In genomic region chr2:96091711-96092579, GRCh38 we compare ENCODE assay signal across 11 cellular contexts. TPM values are rescaled to one million over a fixed set of nuclear protein-coding genes. Genes with fewer than 3 reads are reported as not detected.
DNase-seq lines count a peak whose midpoint lies in the region; ATAC-seq and TF ChIP-seq lines count a peak whose summit lies in the region.
"Had no signal": no experiment of that assay in that cellular context is flagged by ENCODE, and none has a peak within 500 bp of the region (broad histone marks: within the 10 kb centered on the region; RNA-seq: fewer than 3 reads in every experiment).

No MANE protein-coding gene starts in this region.

- no peak overlapping the region for H3K4me3 Mint-ChIP-seq in stimulated activated naive B cell treated with anti-CD40 and anti-IgM and Interleukin-4, amounts not matched to agents 10 μg/mL and 1 μg/mL and 100 μg/mL, for 72 hours

- H3K4me1 ChIP-seq in SJCRH30: no peaks in the 10 kb centered on the region
- H3K4me1 ChIP-seq in aorta (ENCODE audit: control insufficient read depth in 1 of 2, insufficient read depth in 2 of 2, low read length in 2 of 2): no peaks in the 10 kb centered on the region

- no peak for TF ChIP-seq POLR2A in lower leg skin (IDR thresholded peaks at IDR 0.05)

- H3K27me3 ChIP-seq in SJCRH30: no peaks in the 10 kb centered on the region
- H3K27me3 ChIP-seq in aorta (ENCODE audit: control insufficient read depth in 1 of 2, insufficient read depth in 2 of 2, low read length in 1 of 2): no peaks in the 10 kb centered on the region

- 40 to 54% methylated on average over 18 of the region's 18 CpGs for WGBS in lower leg skin, 2 donors
- WGBS in aorta, 2 donors: 84 to 89% methylated on average over 18 of the region's 18 CpGs

- H3K27ac Mint-ChIP-seq in stimulated activated naive B cell treated with anti-CD40 and anti-IgM and Interleukin-4, amounts not matched to agents 10 μg/mL and 1 μg/mL and 100 μg/mL, for 72 hours: no peak overlapping the region

- H3K4me1 Mint-ChIP-seq in stimulated activated naive B cell treated with anti-CD40 and anti-IgM and Interleukin-4, amounts not matched to agents 10 μg/mL and 1 μg/mL and 100 μg/mL, for 72 hours: no peaks in the 10 kb centered on the region

- H3K4me3 ChIP-seq in SJCRH30 (no peak overlapping the region), lower leg skin (ENCODE audit: low read depth, poor library complexity, severe bottlenecking) (no peak overlapping the region), aorta (ENCODE audit: low read length in 2 of 2) (no peak overlapping the region)

- H3K9me3 ChIP-seq in SJCRH30 (replicated peaks): no peaks in the 10 kb centered on the region; the same call in 1 of the 2 replicates
- H3K9me3 ChIP-seq in aorta (ENCODE audit: control insufficient read depth, low read length): no peaks in the 10 kb centered on the region

- intact Hi-C loops in left ventricle myocardium superior (cut with micrococcal nuclease) (no loop called here), Right ventricle myocardium superior (cut with DNase I) (no loop called here), lower leg skin (cut with DNase I; ENCODE audit: low total_unique reads) (no loop called here), aorta (cut with DNase I) (no loop called here)

- H3K9me3 Mint-ChIP-seq in stimulated activated naive B cell treated with anti-CD40 and anti-IgM and Interleukin-4, amounts not matched to agents 10 μg/mL and 1 μg/mL and 100 μg/mL, for 72 hours: no peaks in the 10 kb centered on the region

- H3K27me3 Mint-ChIP-seq in stimulated activated naive B cell treated with anti-CD40 and anti-IgM and Interleukin-4, amounts not matched to agents 10 μg/mL and 1 μg/mL and 100 μg/mL, for 72 hours: peaks cover 16 to 17% of the 10 kb centered on the region in 2 donors

- H3K36me3 ChIP-seq in SJCRH30 (no peaks in the 10 kb centered on the region), aorta (ENCODE audit: control insufficient read depth in 1 of 2, insufficient read depth in 2 of 2, low read length in 1 of 2) (no peaks in the 10 kb centered on the region)

- no peak overlapping the region for H3K27ac ChIP-seq in SJCRH30
- no peak overlapping the region for H3K27ac ChIP-seq in aorta (ENCODE audit: low read depth in 1 of 2, low read length in 2 of 2)

- H3K36me3 Mint-ChIP-seq in stimulated activated naive B cell treated with anti-CD40 and anti-IgM and Interleukin-4, amounts not matched to agents 10 μg/mL and 1 μg/mL and 100 μg/mL, for 72 hours: no peaks in the 10 kb centered on the region

- peak; percentile 19 for DNase-seq in left ventricle myocardium superior
- DNase-seq in Right ventricle myocardium superior: no peak
- DNase-seq in SJCRH30: peak; percentile 24 to 37
- peak; percentile 23 to 87 for DNase-seq in lower leg skin (ENCODE audit: low spot score in 2 of 2)
- peak; percentile 35 to 52 for DNase-seq in aorta
- DNase-seq in stimulated activated naive B cell treated with anti-CD40 and anti-IgM and Interleukin-4, amounts not matched to agents 10 μg/mL and 1 μg/mL and 100 μg/mL, for 72 hours: no peak
- DNase-seq: COR-L47 had no signal

- no peak for TF ChIP-seq CTCF in lower leg skin (IDR thresholded peaks at IDR 0.05)

- ATAC-seq in left ventricle myocardium superior (no peak), Right ventricle myocardium superior (ENCODE audit: poor library complexity) (no peak), aorta (ENCODE audit: low FRiP score) (no peak), HG02870 (IDR thresholded peaks at IDR 0.05; ENCODE audit: unreplicated experiment) (no peak), HG03520 (IDR thresholded peaks at IDR 0.05; ENCODE audit: unreplicated experiment) (no peak)
- ATAC-seq in stimulated activated naive B cell treated with anti-CD40 and anti-IgM and Interleukin-4, amounts not matched to agents 10 μg/mL and 1 μg/mL and 100 μg/mL, for 72 hours (replicated peaks): no peak

RNA-seq across cellular contexts. Expression of gene ADRA2B, which starts 24.4 kb away (rescaled TPM):
- total RNA-seq in left ventricle myocardium superior (5.0 TPM), Right ventricle myocardium superior (6.4 TPM), lower leg skin (1 to 10 TPM in 1 of 4 donors, under 1 TPM in 3; 0.42 to 2.4 (median 0.97) TPM), aorta (10 to 100 TPM in 1 of 2 donors, under 1 TPM in 1; 0.81 to 34.0 TPM)
- total RNA-seq in SJCRH30 (2014; rRNA removed; shearing (Covaris generic)): not detected in 2 replicates
- polyA plus RNA-seq in aorta: under 1 TPM in 1 of 2 donors, not detected in 1; 0.26 TPM
- total RNA-seq: endothelial cell of umbilical vein had no signal
- polyA plus RNA-seq: endothelial cell of umbilical vein, neural cell had no signal

RNA-seq across cellular contexts. Expression of gene ASTL, which starts 46.4 kb away (rescaled TPM):
- total RNA-seq in left ventricle myocardium superior (not detected), Right ventricle myocardium superior (not detected), lower leg skin (1 to 10 TPM in 1 of 4 donors, under 1 TPM in 2, not detected in 1; 0.20 to 1.8 (median 0.63) TPM), aorta (under 1 TPM; 0.57 to 0.62 TPM)
- not detected in 2 replicates for total RNA-seq in SJCRH30 (2014; rRNA removed; shearing (Covaris generic))
- polyA plus RNA-seq in aorta: not detected
- total RNA-seq: endothelial cell of umbilical vein had no signal
- polyA plus RNA-seq: endothelial cell of umbilical vein, neural cell had no signal

RNA-seq across cellular contexts. Expression of gene DUSP2, which starts 53.3 kb away (rescaled TPM):
- total RNA-seq in left ventricle myocardium superior: 1.9 TPM
- 1.5 TPM for total RNA-seq in Right ventricle myocardium superior
- total RNA-seq in SJCRH30 (2014; rRNA removed; shearing (Covaris generic)): 0.67 and 1.0 TPM in 2 replicates
- 10 to 100 TPM; 39.3 to 57.0 (median 48.8) TPM for total RNA-seq in lower leg skin
- 1 to 10 TPM; 5.7 to 7.5 TPM for total RNA-seq in aorta
- polyA plus RNA-seq in aorta: 1 to 10 TPM; 1.2 to 1.9 TPM

RNA-seq across cellular contexts. Expression of gene GPAT2, which starts 57.2 kb away (rescaled TPM):
- total RNA-seq in left ventricle myocardium superior: 5.5 TPM
- 6.4 TPM for total RNA-seq in Right ventricle myocardium superior
- 0.05 and 0.08 TPM in 2 replicates for total RNA-seq in SJCRH30 (2014; rRNA removed; shearing (Covaris generic))
- total RNA-seq in lower leg skin: 1 to 10 TPM in 3 of 4 donors, under 1 TPM in 1; 0.38 to 3.6 (median 1.4) TPM
- 10 to 100 TPM in 1 of 2 donors, 1 to 10 TPM in 1; 4.8 to 16.2 TPM for total RNA-seq in aorta
- polyA plus RNA-seq in aorta: 1 to 10 TPM in 1 of 2 donors, under 1 TPM in 1; 0.38 to 3.5 TPM
- polyA plus RNA-seq: neural cell had no signal

Comparison
In these comparisons a context has a peak if more than half of its experiments do, and no peak if none do; other contexts are left out.
1. DNase-seq: peak in left ventricle myocardium superior (single experiment), SJCRH30 (2 of 2), lower leg skin (2 of 2) and aorta (2 of 2); none in Right ventricle myocardium superior (single experiment) and stimulated activated naive B cell treated with anti-CD40 and anti-IgM and Interleukin-4, amounts not matched to agents 10 μg/mL and 1 μg/mL and 100 μg/mL, for 72 hours (single experiment).
2. RNA of gene DUSP2, which starts 53.3 kb away (total RNA-seq): 39.3 to 57.0 TPM in lower leg skin; 5.7 to 7.5 TPM in aorta, 1.9 TPM in left ventricle myocardium superior (single experiment), 1.5 TPM in Right ventricle myocardium superior (single experiment) and 0.67 to 1.0 TPM in SJCRH30; every median in the first group is over 4 times any median in the second.